1 cellular context compared by ENCODE assay signal in the genomic region with DNA sequence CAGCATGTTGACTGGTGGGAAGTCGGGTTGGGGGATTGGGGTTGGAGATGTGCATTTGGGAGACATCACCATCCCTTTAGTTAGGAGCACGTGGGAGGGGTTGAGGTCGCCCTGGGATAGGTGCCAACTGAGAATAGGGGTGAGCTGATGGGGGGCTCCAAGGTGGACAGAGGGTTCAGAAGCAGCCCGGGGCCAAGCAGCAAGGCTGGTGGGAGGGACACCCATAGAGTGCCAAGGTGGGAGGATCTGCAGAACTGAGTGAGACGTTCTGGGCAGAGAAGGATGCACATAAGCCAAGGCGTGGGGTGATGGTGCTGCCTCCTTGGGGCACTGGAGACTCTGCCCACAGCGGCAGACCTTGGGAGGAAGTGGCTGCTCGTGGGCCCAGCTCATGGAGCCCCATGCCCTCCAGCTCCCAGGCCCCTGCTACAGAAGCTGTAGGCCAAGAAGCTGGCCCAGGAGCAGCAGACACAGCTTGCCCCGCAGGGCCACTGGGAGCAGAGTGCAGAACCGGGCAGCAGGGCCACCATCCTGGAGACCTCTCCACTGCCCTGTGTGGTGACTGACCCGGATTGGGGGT.
TF ChIP-seq lines count a peak whose summit lies in the region.

No MANE protein-coding gene starts in this region.

TF ChIP-seq in SK-N-SH, 30 proteins besides CTCF, POLR2A, EP300 and RAD21 (continued from another document):
- TF ChIP-seq, protein P1, sequence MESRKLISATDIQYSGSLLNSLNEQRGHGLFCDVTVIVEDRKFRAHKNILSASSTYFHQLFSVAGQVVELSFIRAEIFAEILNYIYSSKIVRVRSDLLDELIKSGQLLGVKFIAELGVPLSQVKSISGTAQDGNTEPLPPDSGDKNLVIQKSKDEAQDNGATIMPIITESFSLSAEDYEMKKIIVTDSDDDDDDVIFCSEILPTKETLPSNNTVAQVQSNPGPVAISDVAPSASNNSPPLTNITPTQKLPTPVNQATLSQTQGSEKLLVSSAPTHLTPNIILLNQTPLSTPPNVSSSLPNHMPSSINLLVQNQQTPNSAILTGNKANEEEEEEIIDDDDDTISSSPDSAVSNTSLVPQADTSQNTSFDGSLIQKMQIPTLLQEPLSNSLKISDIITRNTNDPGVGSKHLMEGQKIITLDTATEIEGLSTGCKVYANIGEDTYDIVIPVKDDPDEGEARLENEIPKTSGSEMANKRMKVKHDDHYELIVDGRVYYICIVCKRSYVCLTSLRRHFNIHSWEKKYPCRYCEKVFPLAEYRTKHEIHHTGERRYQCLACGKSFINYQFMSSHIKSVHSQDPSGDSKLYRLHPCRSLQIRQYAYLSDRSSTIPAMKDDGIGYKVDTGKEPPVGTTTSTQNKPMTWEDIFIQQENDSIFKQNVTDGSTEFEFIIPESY (IDR thresholded peaks at IDR 0.05; ENCODE audit: borderline replicate concordance, low read depth), result no peak
- TF ChIP-seq RCOR1 (IDR thresholded peaks at IDR 0.05; ENCODE audit: low read length), result no peak
